7 cellular contexts compared by ENCODE assay signal in the genomic region with DNA sequence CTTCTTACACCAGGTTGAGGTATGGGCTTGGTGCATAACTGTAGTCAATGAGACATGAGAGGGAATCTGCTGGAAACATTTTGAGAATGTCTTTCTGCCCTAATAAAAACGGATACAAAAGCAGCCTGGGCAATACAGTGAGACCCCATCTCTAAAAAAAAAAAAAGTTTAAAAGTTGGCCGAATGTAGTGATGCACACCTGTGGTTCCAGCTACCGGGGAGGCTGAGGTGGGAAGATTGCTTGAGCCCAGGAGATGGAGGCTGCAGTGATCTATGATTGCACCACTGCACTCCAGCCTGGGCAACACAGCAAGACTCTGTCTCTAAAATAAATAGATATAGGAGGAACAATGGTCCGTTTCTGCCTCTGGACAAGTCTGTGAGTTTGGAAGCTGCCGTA.
"Had no signal": no experiment of that assay in that cellular context is flagged by ENCODE, and none has a peak within 500 bp of the region (broad histone marks: within the 10 kb centered on the region; RNA-seq: fewer than 3 reads in every experiment).

No MANE protein-coding gene starts in this region.

- DNase-seq: H9, HCEC 1CT, HFFc6, IMR-90, KBM-7 had no signal

- H3K4me3 Mint-ChIP-seq: GM23338, H9, HFFc6 had no signal

- H3K27ac Mint-ChIP-seq: GM23338, H9, HFFc6 had no signal

- H3K9me3 Mint-ChIP-seq: GM23338, H9, HFFc6 had no signal

- H3K4me3 ChIP-seq: GM23338 had no signal

- H3K4me2 ChIP-seq: GM23338, KMS-11 had no signal

- H3K27ac ChIP-seq: KMS-11 had no signal

- ATAC-seq: GM23338 had no signal

- H3K9ac ChIP-seq: KMS-11 had no signal
